Comparison of ENCODE assay signal across 7 cellular contexts in genomic region chr12:49776413-49776812, GRCh38. TPM values are rescaled to one million over a fixed set of nuclear protein-coding genes. Genes with fewer than 3 reads are reported as not detected.
DNase-seq lines count a peak whose midpoint lies in the region; ATAC-seq and TF ChIP-seq lines count a peak whose summit lies in the region.

No MANE protein-coding gene starts in this region.

- no peak overlapping the region for H2BK5ac ChIP-seq in trophoblast cell (ENCODE audit: low read depth, low read length, poor library complexity)

- CTCF ChIA-PET in activated naive CD4-positive, alpha-beta T cell treated with anti-CD3 and anti-CD28 coated beads for 36 hours (lab: Charles Lee): interaction anchor here (0.5 to 3.4 kb wide), 10 partner anchors 10 to 195 kb away, joined by 4 to 46 read pairs (median 7); partner anchors contain the start of genes NCKAP5L and TMBIM6

- no peak overlapping the region for H2BK12ac ChIP-seq in trophoblast cell (ENCODE audit: low read length)

- H3K4me3 ChIP-seq in GM12865 (ENCODE audit: low read depth, low read length) (no peak overlapping the region), RWPE2 (ENCODE audit: severe bottlenecking) (no peak overlapping the region), trophoblast cell (ENCODE audit: low read depth, low read length) (no peak overlapping the region)

- peak; percentile 87 for ATAC-seq in RWPE2 (ENCODE audit: low read depth)
- no peak for ATAC-seq in GM18520 (IDR thresholded peaks at IDR 0.05; ENCODE audit: unreplicated experiment)

- no peaks in the 10 kb centered on the region for H3K79me2 ChIP-seq in trophoblast cell (ENCODE audit: control insufficient read depth, insufficient read depth, low read length, poor library complexity)

- TF ChIP-seq CTCF in GM12865 (IDR thresholded peaks at IDR 0.05; ENCODE audit: insufficient read depth, low read depth, low read length, missing control alignments): peak; percentile 81
- peak; percentile 84 for TF ChIP-seq CTCF in RWPE2 (IDR thresholded peaks at IDR 0.05; ENCODE audit: poor library complexity, severe bottlenecking)

- no peaks in the 10 kb centered on the region for H3K36me3 Mint-ChIP-seq in activated naive CD4-positive, alpha-beta T cell treated with anti-CD3 and anti-CD28 coated beads for 36 hours (ENCODE audit: low read depth)

- no peak overlapping the region for H3K4me2 ChIP-seq in trophoblast cell (ENCODE audit: low read length)

- no peak overlapping the region for H3K9ac ChIP-seq in trophoblast cell (ENCODE audit: low read length)

- H4K12ac ChIP-seq in trophoblast cell (ENCODE audit: low read depth, low read length): no peak overlapping the region

- H3K27me3 ChIP-seq in RWPE2 (ENCODE audit: insufficient read depth, poor library complexity, severe bottlenecking): no peaks in the 10 kb centered on the region
- H3K27me3 ChIP-seq in trophoblast cell (ENCODE audit: insufficient read depth, low read length): no peaks in the 10 kb centered on the region

- H4K8ac ChIP-seq in trophoblast cell (ENCODE audit: low read depth, low read length): no peak overlapping the region

- H2BK120ac ChIP-seq in trophoblast cell (ENCODE audit: insufficient read depth, low read length, poor library complexity): no peak overlapping the region

- H3K4me3 Mint-ChIP-seq in activated naive CD4-positive, alpha-beta T cell treated with anti-CD3 and anti-CD28 coated beads for 36 hours: no peak overlapping the region

- H3K27ac ChIP-seq in RWPE2 (ENCODE audit: poor library complexity, severe bottlenecking) (no peak overlapping the region), trophoblast cell (ENCODE audit: low read depth, low read length) (no peak overlapping the region)

- no peak overlapping the region for H2AK5ac ChIP-seq in trophoblast cell (ENCODE audit: low read length)

- DNase-seq in GM12865 (ENCODE audit: low read depth): peak; percentile 81
- peak; percentile 22 for DNase-seq in KG1 (lab: John Stamatoyannopoulos, UW)
- DNase-seq in RWPE2 (ENCODE audit: low spot score): no peak
- DNase-seq in activated naive CD4-positive, alpha-beta T cell treated with anti-CD3 and anti-CD28 coated beads for 36 hours: peak; percentile 80
- DNase-seq in glomerular visceral epithelial cell (ENCODE audit: extremely low spot score): peak; percentile 67
- DNase-seq in trophoblast cell: peak; percentile 78 to 89

- no peak overlapping the region for H3K4ac ChIP-seq in trophoblast cell (ENCODE audit: low read depth, low read length)

- H3K27ac Mint-ChIP-seq in activated naive CD4-positive, alpha-beta T cell treated with anti-CD3 and anti-CD28 coated beads for 36 hours: no peak overlapping the region

- H3K79me1 ChIP-seq in trophoblast cell (ENCODE audit: low read length): no peaks in the 10 kb centered on the region

- H3K4me1 ChIP-seq in RWPE2 (ENCODE audit: insufficient read depth, poor library complexity, severe bottlenecking) (peaks cover 12% of the 10 kb centered on the region), trophoblast cell (ENCODE audit: control insufficient read depth in 1 of 2, insufficient read depth in 2 of 2, low read length in 2 of 2) (no peaks in the 10 kb centered on the region)

- no peak overlapping the region for H2AFZ ChIP-seq in trophoblast cell (ENCODE audit: insufficient read depth, low read length, poor library complexity)

- no peak overlapping the region for H3K18ac ChIP-seq in trophoblast cell (ENCODE audit: low read length)

- intact Hi-C loops in activated naive CD4-positive, alpha-beta T cell treated with anti-CD3 and anti-CD28 coated beads for 36 hours (cut with micrococcal nuclease): loop anchor here (1.0 to 5.0 kb wide), 6 partner anchors 63 to 294 kb away; partner anchors contain the start of genes ASIC1 and FMNL3

- H3K27me3 Mint-ChIP-seq in activated naive CD4-positive, alpha-beta T cell treated with anti-CD3 and anti-CD28 coated beads for 36 hours (ENCODE audit: low read depth): peaks cover 3% of the 10 kb centered on the region

- no peaks in the 10 kb centered on the region for H3K9me3 Mint-ChIP-seq in activated naive CD4-positive, alpha-beta T cell treated with anti-CD3 and anti-CD28 coated beads for 36 hours

- no peak overlapping the region for H3K14ac ChIP-seq in trophoblast cell (ENCODE audit: low read length)

- H3K36me3 ChIP-seq in RWPE2 (ENCODE audit: low read depth) (no peaks in the 10 kb centered on the region), trophoblast cell (ENCODE audit: control insufficient read depth in 1 of 2, insufficient read depth in 2 of 2, low read length in 2 of 2) (no peaks in the 10 kb centered on the region)

- no peaks in the 10 kb centered on the region for H3K9me3 ChIP-seq in RWPE2 (ENCODE audit: severe bottlenecking)
- no peaks in the 10 kb centered on the region for H3K9me3 ChIP-seq in trophoblast cell (ENCODE audit: insufficient read depth, low read depth, low read length)

- no peak overlapping the region for H3K23ac ChIP-seq in trophoblast cell (ENCODE audit: low read length)

- WGBS in trophoblast cell (ENCODE audit: extremely low coverage, insufficient coverage, insufficient read length): no CpG with 5 or more reads among the region's 7 CpGs

- H3K4me1 Mint-ChIP-seq in activated naive CD4-positive, alpha-beta T cell treated with anti-CD3 and anti-CD28 coated beads for 36 hours (ENCODE audit: low read depth): peaks cover 6% of the 10 kb centered on the region

- no peak overlapping the region for H4K91ac ChIP-seq in trophoblast cell (ENCODE audit: low read depth, low read length)

RNA-seq across cellular contexts. Expression of gene TMBIM6, which starts 35.1 kb away (rescaled TPM):
- total RNA-seq in activated naive CD4-positive, alpha-beta T cell treated with anti-CD3 and anti-CD28 coated beads for 36 hours: 100 to 1,000 TPM; 466 to 498 TPM
- 538 and 588 TPM in 2 replicates for polyA plus RNA-seq in trophoblast cell (2013)

RNA-seq across cellular contexts. Expression of gene NCKAP5L, which starts 51.8 kb away (rescaled TPM):
- 1 to 10 TPM; 2.8 TPM for total RNA-seq in activated naive CD4-positive, alpha-beta T cell treated with anti-CD3 and anti-CD28 coated beads for 36 hours
- 14.2 and 14.8 TPM in 2 replicates for polyA plus RNA-seq in trophoblast cell (2013)
